In genomic region chr19:36113895-36114762, GRCh38 we compare ENCODE assay signal across 8 cellular contexts. TPM values are rescaled to one million over a fixed set of nuclear protein-coding genes. Genes with fewer than 3 reads are reported as not detected.
DNase-seq lines count a peak whose midpoint lies in the region; TF ChIP-seq lines count a peak whose summit lies in the region.

No MANE protein-coding gene starts in this region.

- peaks cover 18% of the 10 kb centered on the region for H3K79me2 ChIP-seq in smooth muscle cell (ENCODE audit: low read depth)

- DNase-seq in AG09309 (ENCODE audit: low read depth) (no peak), GM19238 (ENCODE audit: insufficient read length, low spot score) (peak; percentile 30), NCI-H510A (lab: John Stamatoyannopoulos, UW) (peak; percentile 50), astrocyte of the cerebellum (ENCODE audit: low read depth) (no peak), iPS-NIHi7 (ENCODE audit: extremely low spot score) (peak; percentile 42), smooth muscle cell (lab: John Stamatoyannopoulos, UW; ENCODE audit: unreplicated experiment) (peak; percentile 38), CD1c-positive myeloid dendritic cell (ENCODE audit: extremely low spot score) (no peak), NCI-H446 treated with DMSO at 0.1 percent for 48 hours (lab: John Stamatoyannopoulos, UW) (no peak)

- in situ Hi-C loops in astrocyte of the cerebellum (cut with HindIII; ENCODE audit: low sequenced_read_pairs): no loop called here

- H3K27me3 ChIP-seq in smooth muscle cell (ENCODE audit: low read depth): no peaks in the 10 kb centered on the region

- TF ChIP-seq CTCF in AG09309 (IDR thresholded peaks at IDR 0.05; ENCODE audit: control insufficient read depth, insufficient read depth, low read depth, low read length, missing control alignments): peak; percentile 9
- TF ChIP-seq CTCF in astrocyte of the cerebellum (IDR thresholded peaks at IDR 0.05; ENCODE audit: low read depth, low read length, missing control alignments): peak; percentile 27
- TF ChIP-seq CTCF in smooth muscle cell (IDR thresholded peaks at IDR 0.05; ENCODE audit: borderline replicate concordance, insufficient read depth, poor library complexity, severe bottlenecking): no peak

- peaks cover 6% of the 10 kb centered on the region for H3K4me1 ChIP-seq in smooth muscle cell (ENCODE audit: low read depth)

- H3F3A ChIP-seq in smooth muscle cell (ENCODE audit: low read depth): no peaks in the 10 kb centered on the region

- H3K4me2 ChIP-seq in smooth muscle cell: peak overlapping the region; percentile 97

- peak overlapping the region; percentile 84 for H3K4me3 ChIP-seq in AG09309 (ENCODE audit: control insufficient read depth, low read depth, low read length)
- peak overlapping the region; percentile 96 for H3K4me3 ChIP-seq in astrocyte of the cerebellum (ENCODE audit: low read depth, low read length)
- H3K4me3 ChIP-seq in smooth muscle cell: peak overlapping the region; percentile 70

- peak overlapping the region; percentile 70 for H3K9ac ChIP-seq in smooth muscle cell (ENCODE audit: low read depth)

- H3K27ac ChIP-seq in smooth muscle cell (ENCODE audit: low read depth): peak overlapping the region; percentile 13

- H2AFZ ChIP-seq in smooth muscle cell (ENCODE audit: low read depth): peak overlapping the region; percentile 25

- H3K36me3 ChIP-seq in smooth muscle cell (ENCODE audit: low read depth): no peaks in the 10 kb centered on the region

- H4K20me1 ChIP-seq in smooth muscle cell (ENCODE audit: low read depth): peaks cover under 1% of the 10 kb centered on the region

- 15% methylated on average over 38 of the region's 49 CpGs for WGBS in smooth muscle cell (ENCODE audit: low lambda C conversion rate)

- no peaks in the 10 kb centered on the region for H3K9me3 ChIP-seq in smooth muscle cell (replicated peaks; ENCODE audit: low read depth)

RNA-seq across cellular contexts. Expression of gene POLR2I, which starts 0.5 kb away (rescaled TPM):
- total RNA-seq in smooth muscle cell: 33.3 and 102 TPM in 2 replicates
- polyA plus RNA-seq in smooth muscle cell: 132 and 172 TPM in 2 replicates

RNA-seq across cellular contexts. Expression of gene TBCB, which starts 1.1 kb away (rescaled TPM):
- 104 and 146 TPM in 2 replicates for total RNA-seq in smooth muscle cell
- 234 and 241 TPM in 2 replicates for polyA plus RNA-seq in smooth muscle cell

RNA-seq across cellular contexts. Expression of gene OVOL3, which starts 3.2 kb away (rescaled TPM):
- not detected in 2 replicates for total RNA-seq in smooth muscle cell
- not detected in 2 replicates for polyA plus RNA-seq in smooth muscle cell

RNA-seq across cellular contexts. Expression of gene CAPNS1, which starts 25.7 kb away (rescaled TPM):
- total RNA-seq in smooth muscle cell: 183 and 252 TPM in 2 replicates
- 365 and 383 TPM in 2 replicates for polyA plus RNA-seq in smooth muscle cell

RNA-seq across cellular contexts. Expression of gene COX7A1, which starts 38.1 kb away (rescaled TPM):
- not detected in 2 replicates for total RNA-seq in smooth muscle cell
- 1.5 TPM in 1 of 2 replicates, not detected in the other for polyA plus RNA-seq in smooth muscle cell

Comparison
In these comparisons a context has a peak if more than half of its experiments do, and no peak if none do; other contexts are left out.
1. DNase-seq: peak in GM19238 (single experiment), NCI-H510A (single experiment), iPS-NIHi7 (single experiment) and smooth muscle cell (single experiment); none in AG09309 (single experiment), astrocyte of the cerebellum (single experiment), CD1c-positive myeloid dendritic cell (single experiment) and NCI-H446 treated with DMSO at 0.1 percent for 48 hours (single experiment).
2. Peak in every context shown above with its lines, with median percentiles within 50 percentile points of each other: H3K4me3 ChIP-seq.